8 cellular contexts compared by ENCODE assay signal in genomic region chr12:48795550-48796455, GRCh38. TPM values are rescaled to one million over a fixed set of nuclear protein-coding genes. Genes with fewer than 3 reads are reported as not detected.
DNase-seq lines count a peak whose midpoint lies in the region; ATAC-seq, FAIRE-seq and TF ChIP-seq lines count a peak whose summit lies in the region.

No MANE protein-coding gene starts in this region.

- CTCF ChIA-PET in activated CD4-positive, alpha-beta memory T cell treated with anti-CD3 and anti-CD28 coated beads for 36 hours (lab: Charles Lee), result interaction anchor here (0.7 to 7.1 kb wide), 25 partner anchors 9 to 253 kb away, joined by 3 to 247 read pairs (median 4); partner anchors contain the start of genes DDX23 and KANSL2

- intact Hi-C loops in activated CD4-positive, alpha-beta memory T cell treated with anti-CD3 and anti-CD28 coated beads for 36 hours (cut with micrococcal nuclease), result loop anchor here (1.0 to 10.0 kb wide), 4 partner anchors 43 to 253 kb away; partner anchors contain the start of gene KANSL2

- no peak overlapping the region for H3K4me2 ChIP-seq in mesenchymal stem cell (ENCODE audit: low read length, poor library complexity, severe bottlenecking)

- no peaks in the 10 kb centered on the region for H3K9me3 Mint-ChIP-seq in activated CD4-positive, alpha-beta memory T cell treated with anti-CD3 and anti-CD28 coated beads for 36 hours
- no peaks in the 10 kb centered on the region for H3K9me3 Mint-ChIP-seq in endodermal cell

- no peak overlapping the region for H2BK15ac ChIP-seq in mesenchymal stem cell (ENCODE audit: low read depth, poor library complexity, severe bottlenecking)

- peak; percentile 98 for TF ChIP-seq CTCF in D721Med (IDR thresholded peaks at IDR 0.05; ENCODE audit: insufficient read depth, missing control alignments)
- peak; percentile 94 for TF ChIP-seq CTCF in endodermal cell (conservative IDR thresholded peaks at IDR 0.05)

- no peak overlapping the region for H4K91ac ChIP-seq in mesenchymal stem cell (ENCODE audit: low read length)

- no peak overlapping the region for H2BK5ac ChIP-seq in mesenchymal stem cell (ENCODE audit: low read depth, low read length, poor library complexity, severe bottlenecking)

- no peak overlapping the region for H3K9ac ChIP-seq in endodermal cell (ENCODE audit: extremely low read depth, low read length, poor library complexity, severe bottlenecking)
- H3K9ac ChIP-seq in mesenchymal stem cell (ENCODE audit: low read length), result no peak overlapping the region

- H3K18ac ChIP-seq in mesenchymal stem cell (ENCODE audit: low read depth in 1 of 2, low read length in 2 of 2), result no peak overlapping the region

- H3K4ac ChIP-seq in mesenchymal stem cell (ENCODE audit: low read depth in 1 of 2, low read length in 2 of 2), result no peak overlapping the region

- POLR2A ChIA-PET in activated CD4-positive, alpha-beta memory T cell treated with anti-CD3 and anti-CD28 coated beads for 36 hours (lab: Charles Lee), result interaction anchor here (1.0 kb wide), 1 partner anchor 43 kb away, joined by 4 read pairs; no protein-coding TSS in a partner anchor

- no peak overlapping the region for H3K27ac ChIP-seq in endodermal cell (ENCODE audit: low read depth, low read length)
- H3K27ac ChIP-seq in mesenchymal stem cell (ENCODE audit: low read length, poor library complexity, severe bottlenecking), result no peak overlapping the region

- no peak overlapping the region for H3K27ac Mint-ChIP-seq in activated CD4-positive, alpha-beta memory T cell treated with anti-CD3 and anti-CD28 coated beads for 36 hours
- no peak overlapping the region for H3K27ac Mint-ChIP-seq in endodermal cell

- H3K4me1 ChIP-seq in endodermal cell (ENCODE audit: control insufficient read depth, insufficient read depth, low read length) (no peaks in the 10 kb centered on the region), mesenchymal stem cell (ENCODE audit: control insufficient read depth, insufficient read depth, low read depth, low read length) (peaks cover 5% of the 10 kb centered on the region)

- no peak overlapping the region for H2AK5ac ChIP-seq in mesenchymal stem cell (ENCODE audit: low read length, severe bottlenecking)

- peaks cover 4% of the 10 kb centered on the region for H3K4me1 Mint-ChIP-seq in activated CD4-positive, alpha-beta memory T cell treated with anti-CD3 and anti-CD28 coated beads for 36 hours (ENCODE audit: low read depth)
- H3K4me1 Mint-ChIP-seq in endodermal cell, result peaks cover 6% of the 10 kb centered on the region

- H3K4me3 ChIP-seq in endodermal cell (ENCODE audit: low read length), result no peak overlapping the region
- no peak overlapping the region for H3K4me3 ChIP-seq in mesenchymal stem cell (ENCODE audit: insufficient read depth in 1 of 2, low read depth in 1 of 2, low read length in 2 of 2)

- H3K14ac ChIP-seq in mesenchymal stem cell (ENCODE audit: low read length in 2 of 2), result no peak overlapping the region

- ATAC-seq in HG03354 (IDR thresholded peaks at IDR 0.05; ENCODE audit: poor library complexity, severe bottlenecking, unreplicated experiment) (peak; percentile 54), GM18502 (IDR thresholded peaks at IDR 0.05; ENCODE audit: poor library complexity, unreplicated experiment) (no peak)

- H3K36me3 ChIP-seq in endodermal cell (ENCODE audit: control insufficient read depth, insufficient read depth, low read length) (no peaks in the 10 kb centered on the region), mesenchymal stem cell (ENCODE audit: control insufficient read depth in 1 of 2, insufficient read depth in 2 of 2, low read depth in 1 of 2, low read length in 2 of 2) (no peaks in the 10 kb centered on the region)

- no peak overlapping the region for H2BK12ac ChIP-seq in mesenchymal stem cell (ENCODE audit: low read length in 2 of 2)

- no peaks in the 10 kb centered on the region for H3K9me3 ChIP-seq in endodermal cell (ENCODE audit: control insufficient read depth, low read length)
- H3K9me3 ChIP-seq in mesenchymal stem cell (ENCODE audit: control insufficient read depth, low read length), result no peaks in the 10 kb centered on the region

- H3K27me3 ChIP-seq in endodermal cell (ENCODE audit: control insufficient read depth, insufficient read depth, low read length, poor library complexity, severe bottlenecking) (no peaks in the 10 kb centered on the region), mesenchymal stem cell (ENCODE audit: control insufficient read depth in 1 of 2, insufficient read depth in 1 of 2, low read length in 2 of 2) (peaks cover 8 to 10% of the 10 kb centered on the region in 2 experiments)

- H4K8ac ChIP-seq in mesenchymal stem cell (ENCODE audit: low read length), result peak overlapping the region; percentile 33

- H3K23ac ChIP-seq in mesenchymal stem cell (ENCODE audit: low read length in 2 of 2), result no peak overlapping the region

- peaks cover 3% of the 10 kb centered on the region for H3K27me3 Mint-ChIP-seq in activated CD4-positive, alpha-beta memory T cell treated with anti-CD3 and anti-CD28 coated beads for 36 hours
- peaks cover 4% of the 10 kb centered on the region for H3K27me3 Mint-ChIP-seq in endodermal cell (ENCODE audit: insufficient read depth)

- H2AFZ ChIP-seq in mesenchymal stem cell (ENCODE audit: low read depth, low read length), result no peak overlapping the region

- no peak overlapping the region for H2BK120ac ChIP-seq in mesenchymal stem cell (ENCODE audit: low read depth, low read length)

- 31 to 32% methylated on average over 8 to 12 of the region's 12 CpGs for WGBS in endodermal cell (ENCODE audit: insufficient coverage in 1 of 2, insufficient read length in 1 of 2), 2 experiments
- WGBS in mesenchymal stem cell, result 28% methylated on average over 8 of the region's 12 CpGs

- DNase-seq in D721Med (ENCODE audit: insufficient read length, low spot score), result peak; percentile 91
- peak; percentile 77 for DNase-seq in NCI-H748 treated with DMSO at 0.1 percent for 48 hours (lab: John Stamatoyannopoulos, UW)
- DNase-seq in activated CD4-positive, alpha-beta memory T cell treated with anti-CD3 and anti-CD28 coated beads for 36 hours, result peak; percentile 71
- DNase-seq in endodermal cell, result peak; percentile 97
- DNase-seq in mesenchymal stem cell, result peak; percentile 84
- peak; percentile 14 to 72 (median 30) for DNase-seq in stimulated activated naive CD4-positive, alpha-beta T cell (lab: John Stamatoyannopoulos, UW)

- H3K4me3 Mint-ChIP-seq in activated CD4-positive, alpha-beta memory T cell treated with anti-CD3 and anti-CD28 coated beads for 36 hours, result no peak overlapping the region
- no peak overlapping the region for H3K4me3 Mint-ChIP-seq in endodermal cell

- FAIRE-seq in D721Med (lab: Jason Lieb, UNC), result peak; percentile 41

- H3K79me1 ChIP-seq in mesenchymal stem cell (replicated peaks; ENCODE audit: low read length, poor library complexity, severe bottlenecking), result no peaks in the 10 kb centered on the region

- H3K36me3 Mint-ChIP-seq in activated CD4-positive, alpha-beta memory T cell treated with anti-CD3 and anti-CD28 coated beads for 36 hours, result no peaks in the 10 kb centered on the region
- H3K36me3 Mint-ChIP-seq in endodermal cell (ENCODE audit: low read depth), result no peaks in the 10 kb centered on the region

RNA-seq across cellular contexts. Expression of gene ADCY6, which starts 6.9 kb away (rescaled TPM):
- under 1 TPM; 0.15 to 0.21 TPM for total RNA-seq in activated CD4-positive, alpha-beta memory T cell treated with anti-CD3 and anti-CD28 coated beads for 36 hours
- 10 to 100 TPM; 52.8 to 58.6 TPM for total RNA-seq in endodermal cell
- 41.9 TPM for polyA plus RNA-seq in endodermal cell (2013, experiment 1 of 2)
- polyA plus RNA-seq in endodermal cell (2013, experiment 2 of 2), result 38.2 TPM
- polyA plus RNA-seq in mesenchymal stem cell (2013, experiment 1 of 2), result 23.9 TPM
- polyA plus RNA-seq in mesenchymal stem cell (2013, experiment 2 of 2), result 21.9 TPM

RNA-seq across cellular contexts. Expression of gene CACNB3, which starts 22.5 kb away (rescaled TPM):
- 10 to 100 TPM; 18.3 to 19.0 TPM for total RNA-seq in activated CD4-positive, alpha-beta memory T cell treated with anti-CD3 and anti-CD28 coated beads for 36 hours
- total RNA-seq in endodermal cell, result 10 to 100 TPM; 40.6 to 59.9 TPM
- 57.5 TPM for polyA plus RNA-seq in endodermal cell (2013, experiment 1 of 2)
- polyA plus RNA-seq in endodermal cell (2013, experiment 2 of 2), result 51.8 TPM
- polyA plus RNA-seq in mesenchymal stem cell (2013, experiment 1 of 2), result 43.5 TPM
- 45.6 TPM for polyA plus RNA-seq in mesenchymal stem cell (2013, experiment 2 of 2)

RNA-seq across cellular contexts. Expression of gene DDX23, which starts 56.2 kb away (rescaled TPM):
- 100 to 1,000 TPM; 119 to 121 TPM for total RNA-seq in activated CD4-positive, alpha-beta memory T cell treated with anti-CD3 and anti-CD28 coated beads for 36 hours
- 100 to 1,000 TPM in 1 of 2 donors, 10 to 100 TPM in 1; 98.5 to 108 TPM for total RNA-seq in endodermal cell
- 61.8 TPM for polyA plus RNA-seq in endodermal cell (2013, experiment 1 of 2)
- polyA plus RNA-seq in endodermal cell (2013, experiment 2 of 2), result 61.8 TPM
- polyA plus RNA-seq in mesenchymal stem cell (2013, experiment 1 of 2), result 49.3 TPM
- 45.4 TPM for polyA plus RNA-seq in mesenchymal stem cell (2013, experiment 2 of 2)

Comparison
In these comparisons a context has a peak if more than half of its experiments do, and no peak if none do; other contexts are left out.
1. DNase-seq: peak in every context shown above with its lines; median percentile 97 in endodermal cell; 91 in D721Med; 84 in mesenchymal stem cell; 77 in NCI-H748 treated with DMSO at 0.1 percent for 48 hours; 71 in activated CD4-positive, alpha-beta memory T cell treated with anti-CD3 and anti-CD28 coated beads for 36 hours; 30 in stimulated activated naive CD4-positive, alpha-beta T cell.
2. RNA of gene ADCY6, which starts 6.9 kb away (total RNA-seq): 52.8 to 58.6 TPM in endodermal cell; 0.15 to 0.21 TPM in activated CD4-positive, alpha-beta memory T cell treated with anti-CD3 and anti-CD28 coated beads for 36 hours; every median in the first group is over 10 times any median in the second.